Comparison of ENCODE assay signal across 29 cellular contexts in genomic region chr11:16350125-16350524, GRCh38. TPM values are rescaled to one million over a fixed set of nuclear protein-coding genes. Genes with fewer than 3 reads are reported as not detected.
"Had no signal": no experiment of that assay in that cellular context is flagged by ENCODE, and none has a peak within 500 bp of the region (broad histone marks: within the 10 kb centered on the region; RNA-seq: fewer than 3 reads in every experiment).

No MANE protein-coding gene starts in this region.

- H3K27ac ChIP-seq: ascending aorta, breast epithelium, cardiac muscle cell, coronary artery, dorsolateral prefrontal cortex, heart left ventricle had no signal

- H3K4me3 ChIP-seq: ascending aorta, breast epithelium, cardiac muscle cell, coronary artery, dorsolateral prefrontal cortex, heart left ventricle had no signal

- H3K4me1 ChIP-seq: ascending aorta, breast epithelium had no signal

- H3K36me3 ChIP-seq: ascending aorta, breast epithelium, cardiac muscle cell, heart left ventricle had no signal

- DNase-seq: activated CD4-positive, alpha-beta memory T cell treated with anti-CD3 and anti-CD28 coated beads for 36 hours; activated CD4-positive, alpha-beta T cell treated with anti-CD3 and anti-CD28 coated beads for 36 hours; activated CD4-positive, alpha-beta T cell treated with anti-CD3 and anti-CD28 coated beads, Interleukin-2, amount 10 ng/mL, durations not matched to agents 24 days and 14 days; activated CD4-positive, CD25-positive, alpha-beta regulatory T cell; activated CD4-positive, CD25-positive, alpha-beta regulatory T cell treated with anti-CD3 and anti-CD28 coated beads, Interleukin-2, amount 50 U/mL, for 72 hours; activated CD8-positive, alpha-beta memory T cell treated with anti-CD3 and anti-CD28 coated beads, Interleukin-2, amount 10 ng/mL, durations not matched to agents 7 days and 5 days; activated CD8-positive, alpha-beta memory T cell treated with anti-CD3 and anti-CD28 coated beads, Interleukin-2, amount 50 U/mL, for 4 hours; activated CD8-positive, alpha-beta T cell treated with anti-CD3 and anti-CD28 coated beads, Interleukin-2, amount 10 ng/mL, durations not matched to agents 7 days and 5 days; activated gamma-delta T cell; activated naive CD4-positive, alpha-beta T cell; activated naive CD4-positive, alpha-beta T cell treated with anti-CD3 and anti-CD28 coated beads, Interleukin-2, amount 10 ng/mL, durations not matched to agents 7 days and 5 days; activated naive CD8-positive, alpha-beta T cell treated with anti-CD3 and anti-CD28 coated beads, Interleukin-2, amount 10 ng/mL, durations not matched to agents 7 days and 5 days; activated T-cell treated with anti-CD3 and anti-CD28 coated beads, Interleukin-2, amount 50 U/mL, for 1 hour; activated T-cell treated with anti-CD3 and anti-CD28 coated beads, Interleukin-2, amount 50 U/mL, for 72 hours; central memory CD4-positive, alpha-beta T cell; dorsolateral prefrontal cortex; effector memory CD4-positive, alpha-beta T cell; endodermal cell; foreskin fibroblast; glutamatergic neuron; heart left ventricle; T-helper 2 cell had no signal

- H3K9me3 ChIP-seq: ascending aorta, breast epithelium, heart left ventricle had no signal

- H3K27me3 ChIP-seq: ascending aorta, breast epithelium, heart left ventricle had no signal

- ATAC-seq: activated CD4-positive, alpha-beta T cell treated with anti-CD3 and anti-CD28 coated beads for 36 hours; activated CD8-positive, alpha-beta memory T cell treated with anti-CD3 and anti-CD28 coated beads, Interleukin-2, amount 10 ng/mL, durations not matched to agents 7 days and 5 days; activated CD8-positive, alpha-beta T cell treated with anti-CD3 and anti-CD28 coated beads, Interleukin-2, amount 10 ng/mL, durations not matched to agents 7 days and 5 days; activated naive CD4-positive, alpha-beta T cell treated with anti-CD3 and anti-CD28 coated beads, Interleukin-2, amount 50 U/mL, for 72 hours; activated T-cell treated with anti-CD3 and anti-CD28 coated beads, Interleukin-2, amount 50 U/mL, for 72 hours; esophagus mucosa; heart left ventricle had no signal

RNA-seq across cellular contexts. Expression of gene SOX6, which starts 6.2 kb away (rescaled TPM):
- total RNA-seq: activated CD4-positive, alpha-beta memory T cell treated with anti-CD3 and anti-CD28 coated beads for 36 hours; activated CD4-positive, alpha-beta T cell treated with anti-CD3 and anti-CD28 coated beads, Interleukin-2, amount 10 ng/mL, durations not matched to agents 24 days and 14 days; activated CD8-positive, alpha-beta memory T cell treated with anti-CD3 and anti-CD28 coated beads for 36 hours; activated CD8-positive, alpha-beta T cell treated with anti-CD3 and anti-CD28 coated beads, Interleukin-2, amount 10 ng/mL, durations not matched to agents 7 days and 5 days; activated naive CD4-positive, alpha-beta T cell treated with anti-CD3 and anti-CD28 coated beads, Interleukin-2, amount 50 U/mL, for 72 hours; activated naive CD8-positive, alpha-beta T cell treated with anti-CD3 and anti-CD28 coated beads, Interleukin-2, amount 10 ng/mL, durations not matched to agents 7 days and 5 days had no signal
